ENCODE assay signal across 10 cellular contexts in the genomic region with DNA sequence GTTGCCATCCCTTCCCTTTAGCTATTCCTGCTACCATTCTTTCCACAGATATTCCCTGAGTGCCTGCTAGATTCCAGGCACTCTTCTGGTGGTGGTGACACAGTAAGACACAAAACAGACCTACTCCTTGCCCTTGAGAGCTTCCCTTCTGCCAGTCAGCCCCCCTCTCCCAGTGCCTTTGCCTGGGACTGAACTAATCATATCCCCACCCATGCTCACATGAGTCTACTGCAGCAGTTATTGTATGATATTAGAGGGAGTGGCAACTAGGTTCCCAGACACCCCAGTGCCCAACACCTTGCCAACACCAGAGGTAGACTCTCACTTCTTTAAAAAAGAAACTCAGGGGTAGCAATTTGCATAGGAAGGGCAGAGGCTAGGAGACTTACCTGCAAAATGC. TPM values are rescaled to one million over a fixed set of nuclear protein-coding genes. Genes with fewer than 3 reads are reported as not detected.
DNase-seq lines count a peak whose midpoint lies in the region; ATAC-seq and TF ChIP-seq lines count a peak whose summit lies in the region.
"Had no signal": no experiment of that assay in that cellular context is flagged by ENCODE, and none has a peak within 500 bp of the region (broad histone marks: within the 10 kb centered on the region; RNA-seq: fewer than 3 reads in every experiment).

No MANE protein-coding gene starts in this region.

- H3K27me3 ChIP-seq in heart left ventricle, result no peaks in the 10 kb centered on the region
- H3K27me3 ChIP-seq in breast epithelium, result no peaks in the 10 kb centered on the region

- H3K27ac ChIP-seq in heart left ventricle (peak overlapping the region in 8 of 12 donors; percentile 5 to 93 (median 60)), breast epithelium (peak overlapping the region in 1 of 2 donors; percentile 92)

- intact Hi-C loops in activated B cell treated with CpG ODN at 0.5 μM for 24 hours (cut with micrococcal nuclease), result no loop called here
- intact Hi-C loops in heart left ventricle (cut with DNase I), result no loop called here
- intact Hi-C loops in breast epithelium (cut with DNase I; ENCODE audit: low total_unique reads), result no loop called here

- no peaks in the 10 kb centered on the region for H3K36me3 Mint-ChIP-seq in activated B cell treated with CpG ODN at 0.5 μM for 24 hours (ENCODE audit: low read depth)
- H3K36me3 Mint-ChIP-seq in stimulated activated naive B cell treated with anti-CD40 and anti-IgM and Interleukin-4, amounts not matched to agents 10 μg/mL and 1 μg/mL and 100 μg/mL, for 72 hours, result no peaks in the 10 kb centered on the region

- CTCF ChIA-PET in activated B cell treated with CpG ODN at 0.5 μM for 24 hours (lab: Charles Lee), result interaction anchor here (2.5 to 11.2 kb wide), 3 partner anchors 16 to 488 kb away, joined by 13 to 90 read pairs (median 14); no protein-coding TSS in a partner anchor

- H3K4me3 Mint-ChIP-seq in activated B cell treated with CpG ODN at 0.5 μM for 24 hours, result peak overlapping the region; percentile 90
- peak overlapping the region; percentile 54 to 90 for H3K4me3 Mint-ChIP-seq in stimulated activated naive B cell treated with anti-CD40 and anti-IgM and Interleukin-4, amounts not matched to agents 10 μg/mL and 1 μg/mL and 100 μg/mL, for 72 hours

- H3K4me1 ChIP-seq in heart left ventricle, result peaks cover 0 to 38% (median 25%) of the 10 kb centered on the region in 12 donors
- H3K4me1 ChIP-seq in breast epithelium, result peaks cover 0 to 14% of the 10 kb centered on the region in 2 donors

- ATAC-seq in activated B cell treated with CpG ODN at 0.5 μM for 24 hours (ENCODE audit: low read depth) (peak; percentile 16), heart left ventricle (peak; percentile 18 to 60 (median 50))
- ATAC-seq in stimulated activated naive B cell treated with anti-CD40 and anti-IgM and Interleukin-4, amounts not matched to agents 10 μg/mL and 1 μg/mL and 100 μg/mL, for 72 hours (replicated peaks), result peak; percentile 8 to 10

- no peaks in the 10 kb centered on the region for H3K9me3 ChIP-seq in heart left ventricle
- H3K9me3 ChIP-seq in breast epithelium, result no peaks in the 10 kb centered on the region

- H3K4me3 ChIP-seq in heart left ventricle (no peak overlapping the region), breast epithelium (no peak overlapping the region)

- no peak for TF ChIP-seq CTCF in activated B cell treated with CpG ODN at 0.5 μM for 24 hours (IDR thresholded peaks at IDR 0.05)
- TF ChIP-seq CTCF in heart left ventricle (IDR thresholded peaks at IDR 0.05), result no peak
- TF ChIP-seq CTCF in breast epithelium (IDR thresholded peaks at IDR 0.05), result no peak

- peaks cover 61% of the 10 kb centered on the region for H3K4me1 Mint-ChIP-seq in activated B cell treated with CpG ODN at 0.5 μM for 24 hours
- peaks cover 41 to 52% of the 10 kb centered on the region in 2 donors for H3K4me1 Mint-ChIP-seq in stimulated activated naive B cell treated with anti-CD40 and anti-IgM and Interleukin-4, amounts not matched to agents 10 μg/mL and 1 μg/mL and 100 μg/mL, for 72 hours

- H3K9me3 Mint-ChIP-seq in activated B cell treated with CpG ODN at 0.5 μM for 24 hours, result no peaks in the 10 kb centered on the region
- no peaks in the 10 kb centered on the region for H3K9me3 Mint-ChIP-seq in stimulated activated naive B cell treated with anti-CD40 and anti-IgM and Interleukin-4, amounts not matched to agents 10 μg/mL and 1 μg/mL and 100 μg/mL, for 72 hours

- DNase-seq in activated CD8-positive, alpha-beta memory T cell treated with anti-CD3 and anti-CD28 coated beads, Interleukin-2, amount 50 U/mL, for 48 hours, result peak; percentile 36
- no peak for DNase-seq in activated CD8-positive, alpha-beta memory T cell treated with anti-CD3 and anti-CD28 coated beads for 24 hours
- no peak for DNase-seq in activated B cell treated with CpG ODN at 0.5 μM for 24 hours
- no peak for DNase-seq in heart left ventricle
- no peak for DNase-seq in stimulated activated naive B cell treated with anti-CD40 and anti-IgM and Interleukin-4, amounts not matched to agents 10 μg/mL and 1 μg/mL and 100 μg/mL, for 72 hours
- no peak for DNase-seq in SHP77 (lab: John Stamatoyannopoulos, UW)
- no peak for DNase-seq in breast epithelium (ENCODE audit: low spot score in 2 of 2)
- no peak for DNase-seq in SKM-1 (lab: John Stamatoyannopoulos, UW; ENCODE audit: unreplicated experiment)
- DNase-seq: midbrain, NCI-H187 treated with DMSO at 0.1 percent for 48 hours had no signal

- H3K27ac Mint-ChIP-seq in activated B cell treated with CpG ODN at 0.5 μM for 24 hours, result peak overlapping the region; percentile 99
- peak overlapping the region; percentile 63 for H3K27ac Mint-ChIP-seq in stimulated activated naive B cell treated with anti-CD40 and anti-IgM and Interleukin-4, amounts not matched to agents 10 μg/mL and 1 μg/mL and 100 μg/mL, for 72 hours

- TF ChIP-seq POLR2A in heart left ventricle (IDR thresholded peaks at IDR 0.05) (no peak), breast epithelium (IDR thresholded peaks at IDR 0.05) (no peak)

- H3K36me3 ChIP-seq in heart left ventricle (no peaks in the 10 kb centered on the region), breast epithelium (no peaks in the 10 kb centered on the region)

- no peaks in the 10 kb centered on the region for H3K27me3 Mint-ChIP-seq in activated B cell treated with CpG ODN at 0.5 μM for 24 hours
- no peaks in the 10 kb centered on the region for H3K27me3 Mint-ChIP-seq in stimulated activated naive B cell treated with anti-CD40 and anti-IgM and Interleukin-4, amounts not matched to agents 10 μg/mL and 1 μg/mL and 100 μg/mL, for 72 hours

- POLR2A ChIA-PET in activated B cell treated with CpG ODN at 0.5 μM for 24 hours (lab: Charles Lee), result interaction anchor here (0.6 to 5.7 kb wide), 10 partner anchors 8 to 198 kb away, joined by 3 to 40 read pairs (median 4); a partner anchor contains a TSS

RNA-seq across cellular contexts. Expression of a gene that starts 7.2 kb away (rescaled TPM):
- total RNA-seq in activated B cell treated with CpG ODN at 0.5 μM for 24 hours (120 and 131 TPM in 2 replicates), heart left ventricle (100 to 1,000 TPM; 125 to 226 (median 169) TPM), breast epithelium (100 to 1,000 TPM in 1 of 3 donors, 10 to 100 TPM in 2; 18.2 to 153 (median 87.2) TPM)
- 100 to 1,000 TPM in 1 of 2 donors, 10 to 100 TPM in 1; 54.2 to 166 TPM for polyA plus RNA-seq in heart left ventricle
